ENCODE assay signal across 14 cellular contexts in the genomic region with DNA sequence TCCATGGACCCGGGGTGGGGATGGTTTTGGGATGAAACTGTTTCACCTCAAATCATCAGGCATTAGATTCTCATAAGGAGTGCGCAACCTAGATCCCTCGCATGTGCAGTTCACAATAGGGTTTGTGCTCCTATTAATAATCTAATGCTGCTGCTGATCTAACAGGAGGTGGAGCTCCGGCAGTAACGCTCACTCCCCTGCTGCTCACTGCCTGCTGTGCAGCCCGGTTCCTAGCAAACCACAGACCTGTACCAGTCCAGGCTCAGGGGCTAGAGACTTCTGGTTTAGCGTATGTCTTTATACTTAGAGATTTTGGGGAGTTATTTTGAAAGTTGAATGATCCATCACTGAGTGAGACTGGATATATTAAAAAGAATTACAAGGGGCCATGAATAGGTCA. TPM values are rescaled to one million over a fixed set of nuclear protein-coding genes. Genes with fewer than 3 reads are reported as not detected.
DNase-seq lines count a peak whose midpoint lies in the region; ATAC-seq, FAIRE-seq and TF ChIP-seq lines count a peak whose summit lies in the region.
"Had no signal": no experiment of that assay in that cellular context is flagged by ENCODE, and none has a peak within 500 bp of the region (broad histone marks: within the 10 kb centered on the region; RNA-seq: fewer than 3 reads in every experiment).

No MANE protein-coding gene starts in this region.

- H3K27ac Mint-ChIP-seq in CD4-positive, alpha-beta T cell = no peak overlapping the region
- H3K27ac Mint-ChIP-seq: activated B cell treated with CpG ODN at 0.5 μM for 24 hours had no signal

- no peak for TF ChIP-seq CTCF in CD4-positive, alpha-beta T cell (IDR thresholded peaks at IDR 0.05)
- TF ChIP-seq CTCF in kidney (IDR thresholded peaks at IDR 0.05; ENCODE audit: borderline replicate concordance, extremely low read depth, insufficient read depth) (no peak), GM13977 (IDR thresholded peaks at IDR 0.05; ENCODE audit: extremely low read depth, insufficient read depth, missing control alignments) (no peak)

- intact Hi-C loops in CD4-positive, alpha-beta T cell (cut with DNase I, micrococcal nuclease) = loop anchor here in 1 of 2 experiments (5.0 kb wide), 1 partner anchor 38 kb away; no protein-coding TSS in a partner anchor
- intact Hi-C loops in kidney (cut with DNase I) = no loop called here

- peaks cover 66% of the 10 kb centered on the region for H3K4me1 Mint-ChIP-seq in CD4-positive, alpha-beta T cell (ENCODE audit: low read depth)

- FAIRE-seq in kidney (lab: Jason Lieb, UNC) = no peak

- H3K36me3 ChIP-seq in kidney (ENCODE audit: control insufficient read depth in 1 of 2, insufficient read depth in 2 of 2, low read length in 2 of 2) = peaks cover 0 to under 1% of the 10 kb centered on the region in 2 donors

- H3K4me3 ChIP-seq in kidney (ENCODE audit: low read length in 2 of 2) = no peak overlapping the region
- H3K4me3 ChIP-seq: BLaER1, upper lobe of right lung had no signal

- POLR2A ChIA-PET in CD4-positive, alpha-beta T cell (lab: Charles Lee) = interaction anchor here (1.0 kb wide), 1 partner anchor 49 kb away, joined by 3 read pairs; no protein-coding TSS in a partner anchor

- no peaks in the 10 kb centered on the region for H3K27me3 Mint-ChIP-seq in CD4-positive, alpha-beta T cell
- H3K27me3 Mint-ChIP-seq: activated B cell treated with CpG ODN at 0.5 μM for 24 hours had no signal

- no peak overlapping the region for H3K4me3 Mint-ChIP-seq in CD4-positive, alpha-beta T cell
- H3K4me3 Mint-ChIP-seq: activated B cell treated with CpG ODN at 0.5 μM for 24 hours had no signal

- H3K27ac ChIP-seq in CD4-positive, alpha-beta T cell (ENCODE audit: low read depth, low read length) = no peak overlapping the region
- no peak overlapping the region for H3K27ac ChIP-seq in kidney (ENCODE audit: low read depth in 2 of 2, low read length in 2 of 2)
- H3K27ac ChIP-seq: BLaER1, KMS-11, upper lobe of right lung had no signal

- peaks cover 5% of the 10 kb centered on the region for H3K9me3 ChIP-seq in CD4-positive, alpha-beta T cell (ENCODE audit: control insufficient read depth, low read length)
- H3K9me3 ChIP-seq in kidney (ENCODE audit: control insufficient read depth in 1 of 2, low read length in 2 of 2) = no peaks in the 10 kb centered on the region

- in situ Hi-C loops in KBM-7 (cut with MboI; ENCODE audit: low pct_unique_long_range_greater_than_20kb, low sequenced_read_pairs) = no loop called here
- in situ Hi-C loops in GM13977 (cut with MboI; ENCODE audit: low pct_unique_long_range_greater_than_20kb, low sequenced_read_pairs, unreplicated experiment) = no loop called here

- CTCF ChIA-PET in CD4-positive, alpha-beta T cell (lab: Charles Lee) = no interaction called here

- H3K9me3 Mint-ChIP-seq in CD4-positive, alpha-beta T cell = peaks cover 4% of the 10 kb centered on the region

- H3K27me3 ChIP-seq in CD4-positive, alpha-beta T cell (ENCODE audit: control insufficient read depth, insufficient read depth, low read length) = no peaks in the 10 kb centered on the region
- H3K27me3 ChIP-seq: BLaER1, upper lobe of right lung had no signal

- H3K9ac ChIP-seq in kidney (ENCODE audit: low read length in 2 of 2) = no peak overlapping the region
- H3K9ac ChIP-seq: BLaER1, KMS-11 had no signal

- peaks cover 72% of the 10 kb centered on the region for H3K36me3 Mint-ChIP-seq in CD4-positive, alpha-beta T cell (ENCODE audit: low read depth)

- ATAC-seq in CD4-positive, alpha-beta T cell (ENCODE audit: poor library complexity) = peak; percentile 59
- no peak for ATAC-seq in GM18907 (IDR thresholded peaks at IDR 0.05; ENCODE audit: unreplicated experiment)
- ATAC-seq in HG03520 (IDR thresholded peaks at IDR 0.05; ENCODE audit: unreplicated experiment) = no peak
- no peak for ATAC-seq in GM21717 (IDR thresholded peaks at IDR 0.05; ENCODE audit: unreplicated experiment)
- ATAC-seq: upper lobe of right lung had no signal

- DNase-seq in CD4-positive, alpha-beta T cell = no peak
- peak; percentile 29 for DNase-seq in KBM-7
- peak; percentile 42 for DNase-seq in amniotic epithelial cell (ENCODE audit: low read depth)
- peak; percentile 50 for DNase-seq in kidney
- DNase-seq in GM13977 (ENCODE audit: low spot score) = no peak
- DNase-seq: activated B cell treated with CpG ODN at 0.5 μM for 24 hours, DMS79 treated with DMSO at 0.1 percent for 48 hours, NCI-H2029 treated with DMSO at 0.1 percent for 48 hours, upper lobe of right lung had no signal

- H3K4me1 ChIP-seq in kidney (ENCODE audit: control insufficient read depth in 1 of 2, insufficient read depth in 1 of 2, low read depth in 1 of 2, low read length in 2 of 2) = no peaks in the 10 kb centered on the region
- H3K4me1 ChIP-seq: BLaER1 had no signal

RNA-seq across cellular contexts. Expression of a gene that starts 50.2 kb away (rescaled TPM):
- 100 to 1,000 TPM; 125 TPM for total RNA-seq in CD4-positive, alpha-beta T cell
- 43.8 TPM for total RNA-seq in kidney
- 3.4 TPM for polyA plus RNA-seq in kidney (ENCODE audit: insufficient read depth, low read depth, low replicate concordance)

Comparison
In these comparisons a context has a peak if more than half of its experiments do, and no peak if none do; other contexts are left out.
1. DNase-seq: peak in KBM-7 (single experiment), amniotic epithelial cell (single experiment) and kidney (single experiment); none in CD4-positive, alpha-beta T cell (0 of 10) and GM13977 (single experiment).